ENCODE assay signal across 9 cellular contexts in the genomic region with DNA sequence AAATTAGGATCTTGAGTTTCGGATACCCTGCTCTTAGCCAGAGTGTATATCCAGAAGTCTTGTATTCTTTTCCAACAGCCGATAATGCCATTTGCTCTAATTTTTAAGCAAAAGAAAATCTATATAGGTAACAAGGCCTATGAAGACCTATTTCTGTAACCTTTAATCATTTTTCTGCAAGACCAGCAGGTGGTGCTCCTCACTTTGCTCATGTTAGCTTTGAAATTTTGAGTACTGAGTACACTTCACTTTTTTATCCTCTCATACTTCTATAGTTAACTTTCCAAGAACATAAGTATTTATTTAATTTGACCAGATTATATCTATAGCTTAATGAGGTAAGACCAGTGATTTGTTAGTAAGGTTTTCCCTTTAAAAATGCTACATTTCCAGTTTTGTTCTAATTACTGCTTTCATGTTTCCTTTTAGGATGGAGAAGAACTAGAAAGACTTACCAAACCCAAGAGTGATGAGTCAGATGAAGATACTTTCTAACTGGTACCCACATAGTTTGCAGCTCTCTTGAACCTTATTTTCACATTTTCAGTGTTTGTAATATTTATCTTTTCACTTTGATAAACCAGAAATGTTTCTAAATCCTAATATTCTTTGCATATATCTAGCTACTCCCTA. TPM values are rescaled to one million over a fixed set of nuclear protein-coding genes. Genes with fewer than 3 reads are reported as not detected.
DNase-seq lines count a peak whose midpoint lies in the region; ATAC-seq, FAIRE-seq and TF ChIP-seq lines count a peak whose summit lies in the region.
"Had no signal": no experiment of that assay in that cellular context is flagged by ENCODE, and none has a peak within 500 bp of the region (broad histone marks: within the 10 kb centered on the region; RNA-seq: fewer than 3 reads in every experiment).

No MANE protein-coding gene starts in this region.

- H3K9me3 ChIP-seq in mucosa of descending colon, result no peaks in the 10 kb centered on the region
- H3K9me3 ChIP-seq: SJSA1 had no signal

- TF ChIP-seq POLR2A in GM12892 (IDR thresholded peaks at IDR 0.05; ENCODE audit: low read depth, low read length), result no peak

- H3K27ac Mint-ChIP-seq in CD14-positive monocyte, result no peak overlapping the region
- no peak overlapping the region for H3K27ac Mint-ChIP-seq in activated CD4-positive, alpha-beta T cell treated with anti-CD3 and anti-CD28 coated beads, Interleukin-2, amount 10 ng/mL, durations not matched to agents 7 days and 5 days

- H3K4me1 ChIP-seq in mucosa of descending colon (ENCODE audit: low read depth), result no peaks in the 10 kb centered on the region

- peak; percentile 53 for FAIRE-seq in GM12892 (lab: Jason Lieb, UNC)

- H3K4me1 Mint-ChIP-seq in CD14-positive monocyte, result peaks cover 26% of the 10 kb centered on the region
- H3K4me1 Mint-ChIP-seq in activated CD4-positive, alpha-beta T cell treated with anti-CD3 and anti-CD28 coated beads, Interleukin-2, amount 10 ng/mL, durations not matched to agents 7 days and 5 days, result peaks cover 7% of the 10 kb centered on the region

- CTCF ChIA-PET in activated CD4-positive, alpha-beta T cell treated with anti-CD3 and anti-CD28 coated beads, Interleukin-2, amount 10 ng/mL, durations not matched to agents 7 days and 5 days (lab: Charles Lee), result interaction anchor here (0.6 to 1.5 kb wide), 15 partner anchors 9 to 419 kb away, joined by 3 to 6 read pairs (median 4); no protein-coding TSS in a partner anchor

- DNase-seq in CD14-positive monocyte (ENCODE audit: low spot score) (no peak), GM12892 (ENCODE audit: insufficient read length) (no peak), NCI-H2171 (lab: John Stamatoyannopoulos, UW) (peak; percentile 27), glomerular endothelial cell (ENCODE audit: extremely low read depth, low read depth, low spot score) (peak; percentile 45), posterior vena cava (ENCODE audit: low spot score) (no peak), mucosa of descending colon (no peak)
- DNase-seq in activated CD4-positive, alpha-beta T cell treated with anti-CD3 and anti-CD28 coated beads, Interleukin-2, amount 10 ng/mL, durations not matched to agents 7 days and 5 days, result peak; percentile 60
- peak; percentile 33 for DNase-seq in stimulated activated CD8-positive, alpha-beta memory T cell treated with anti-CD3 and anti-CD28 coated beads, Interleukin-4, amount 100 ng/mL, for 48 hours

- H3K4me3 Mint-ChIP-seq in CD14-positive monocyte, result no peak overlapping the region
- H3K4me3 Mint-ChIP-seq in activated CD4-positive, alpha-beta T cell treated with anti-CD3 and anti-CD28 coated beads, Interleukin-2, amount 10 ng/mL, durations not matched to agents 7 days and 5 days, result no peak overlapping the region

- ATAC-seq in mucosa of descending colon, result no peak

- POLR2A ChIA-PET in activated CD4-positive, alpha-beta T cell treated with anti-CD3 and anti-CD28 coated beads, Interleukin-2, amount 10 ng/mL, durations not matched to agents 7 days and 5 days (lab: Charles Lee), result no interaction called here

- intact Hi-C loops in CD14-positive monocyte (cut with micrococcal nuclease) (loop anchor here in 1 of 2 donors (5.0 kb wide), 1 partner anchor 455 kb away; no protein-coding TSS in a partner anchor), posterior vena cava (cut with DNase I) (loop anchor here in 1 of 2 donors (10.0 kb wide), 3 partner anchors 52 to 402 kb away; no protein-coding TSS in a partner anchor), mucosa of descending colon (cut with DNase I, micrococcal nuclease) (no loop called here)

- TF ChIP-seq CTCF in CD14-positive monocyte (IDR thresholded peaks at IDR 0.05) (peak; percentile 63), mucosa of descending colon (IDR thresholded peaks at IDR 0.05) (no peak)

- H3K36me3 ChIP-seq in mucosa of descending colon (ENCODE audit: low read depth), result no peaks in the 10 kb centered on the region

- H3K36me3 Mint-ChIP-seq in CD14-positive monocyte, result peaks cover 58 to 69% of the 10 kb centered on the region in 2 donors
- peaks cover 37% of the 10 kb centered on the region for H3K36me3 Mint-ChIP-seq in activated CD4-positive, alpha-beta T cell treated with anti-CD3 and anti-CD28 coated beads, Interleukin-2, amount 10 ng/mL, durations not matched to agents 7 days and 5 days (ENCODE audit: low read depth)

- H3K9me3 Mint-ChIP-seq in CD14-positive monocyte, result no peaks in the 10 kb centered on the region
- no peaks in the 10 kb centered on the region for H3K9me3 Mint-ChIP-seq in activated CD4-positive, alpha-beta T cell treated with anti-CD3 and anti-CD28 coated beads, Interleukin-2, amount 10 ng/mL, durations not matched to agents 7 days and 5 days

- no peaks in the 10 kb centered on the region for H3K27me3 Mint-ChIP-seq in CD14-positive monocyte (ENCODE audit: low read depth in 3 of 3)
- no peaks in the 10 kb centered on the region for H3K27me3 Mint-ChIP-seq in activated CD4-positive, alpha-beta T cell treated with anti-CD3 and anti-CD28 coated beads, Interleukin-2, amount 10 ng/mL, durations not matched to agents 7 days and 5 days

- H3K4me3 ChIP-seq in mucosa of descending colon, result no peak overlapping the region
- H3K4me3 ChIP-seq: SJSA1 had no signal

RNA-seq across cellular contexts. Expression of gene SLC35A5, which starts 20.5 kb away (rescaled TPM):
- polyA plus RNA-seq in CD14-positive monocyte, result 10 to 100 TPM; 61.3 to 74.1 TPM
- 21.9 TPM for polyA plus RNA-seq in GM12892 (2012; ENCODE audit: missing spikeins)
- 10 to 100 TPM; 21.7 to 28.1 TPM for total RNA-seq in activated CD4-positive, alpha-beta T cell treated with anti-CD3 and anti-CD28 coated beads, Interleukin-2, amount 10 ng/mL, durations not matched to agents 7 days and 5 days
- total RNA-seq in glomerular endothelial cell, result 20.4 and 30.2 TPM in 2 replicates
- 10 to 100 TPM; 28.3 to 32.0 TPM for total RNA-seq in posterior vena cava
- total RNA-seq in mucosa of descending colon, result 10 to 100 TPM; 34.9 to 39.4 (median 36.3) TPM

RNA-seq across cellular contexts. Expression of gene ATG3, which starts 20.6 kb away (rescaled TPM):
- 100 to 1,000 TPM; 226 to 288 TPM for polyA plus RNA-seq in CD14-positive monocyte
- polyA plus RNA-seq in GM12892 (2012; ENCODE audit: missing spikeins), result 47.1 TPM
- 10 to 100 TPM; 65.2 to 74.5 TPM for total RNA-seq in activated CD4-positive, alpha-beta T cell treated with anti-CD3 and anti-CD28 coated beads, Interleukin-2, amount 10 ng/mL, durations not matched to agents 7 days and 5 days
- 42.2 and 44.4 TPM in 2 replicates for total RNA-seq in glomerular endothelial cell
- 10 to 100 TPM; 49.1 to 54.3 TPM for total RNA-seq in posterior vena cava
- 10 to 100 TPM; 44.1 to 60.0 (median 51.0) TPM for total RNA-seq in mucosa of descending colon

RNA-seq across cellular contexts. Expression of gene CCDC80, which starts 58.6 kb away (rescaled TPM):
- under 1 TPM in 1 of 2 donors, not detected in 1; 0.05 TPM for polyA plus RNA-seq in CD14-positive monocyte
- polyA plus RNA-seq in GM12892 (2012; ENCODE audit: missing spikeins), result 0.17 TPM
- not detected for total RNA-seq in activated CD4-positive, alpha-beta T cell treated with anti-CD3 and anti-CD28 coated beads, Interleukin-2, amount 10 ng/mL, durations not matched to agents 7 days and 5 days
- 7.6 and 16.2 TPM in 2 replicates for total RNA-seq in glomerular endothelial cell
- total RNA-seq in posterior vena cava, result 1,000 to 10,000 TPM in 1 of 2 donors, 100 to 1,000 TPM in 1; 294 to 1,773 TPM
- 10 to 100 TPM in 2 of 3 donors, 1 to 10 TPM in 1; 5.9 to 58.7 (median 53.2) TPM for total RNA-seq in mucosa of descending colon

Comparison
In these comparisons a context has a peak if more than half of its experiments do, and no peak if none do; other contexts are left out.
1. DNase-seq: peak in NCI-H2171 (single experiment), activated CD4-positive, alpha-beta T cell treated with anti-CD3 and anti-CD28 coated beads, Interleukin-2, amount 10 ng/mL, durations not matched to agents 7 days and 5 days (single experiment), glomerular endothelial cell (single experiment) and stimulated activated CD8-positive, alpha-beta memory T cell treated with anti-CD3 and anti-CD28 coated beads, Interleukin-4, amount 100 ng/mL, for 48 hours (single experiment); none in CD14-positive monocyte (single experiment), GM12892 (single experiment), posterior vena cava (single experiment) and mucosa of descending colon (0 of 3).